ENCODE assay signal across 1 cellular context in genomic region chr20:45343445-45343866, GRCh38.
TF ChIP-seq lines count a peak whose summit lies in the region.

No MANE protein-coding gene starts in this region.

TF ChIP-seq in K562, 482 proteins besides CTCF, POLR2A, EP300 and RAD21 (continued from another document):
- TF ChIP-seq MLX (CRISPR knock-in tag; conservative IDR thresholded peaks at IDR 0.05): no peak
- no peak for TF ChIP-seq ATF2 (CRISPR knock-in tag; IDR thresholded peaks at IDR 0.05)
- TF ChIP-seq TFAP4 (CRISPR knock-in tag; IDR thresholded peaks at IDR 0.05; ENCODE audit: borderline replicate concordance): peak; percentile 70; the same call in 1 of the 2 replicates
- TF ChIP-seq STAG1 (CRISPR knock-in tag; IDR thresholded peaks at IDR 0.05; ENCODE audit: borderline replicate concordance): no peak
- no peak for TF ChIP-seq CREB3 (tag; conservative IDR thresholded peaks at IDR 0.05; ENCODE audit: low read depth)
- no peak for TF ChIP-seq PHF21A (IDR thresholded peaks at IDR 0.05; ENCODE audit: borderline replicate concordance, low read depth)
- TF ChIP-seq TEAD4 (IDR thresholded peaks at IDR 0.05; ENCODE audit: low read length): peak; percentile 48
- TF ChIP-seq TEAD4 (CRISPR knock-in tag; IDR thresholded peaks at IDR 0.05; ENCODE audit: borderline replicate concordance): no peak
- no peak for TF ChIP-seq TSHZ1 (CRISPR knock-in tag; IDR thresholded peaks at IDR 0.05)
- TF ChIP-seq SOX6 (IDR thresholded peaks at IDR 0.05): no peak
- peak; percentile 10; the same call in 1 of the 2 replicates for TF ChIP-seq CTBP1 (IDR thresholded peaks at IDR 0.05; ENCODE audit: borderline replicate concordance)
- TF ChIP-seq IRF1 (CRISPR knock-in tag; IDR thresholded peaks at IDR 0.05; ENCODE audit: borderline replicate concordance): no peak
- no peak for TF ChIP-seq ZNF507 (tag; conservative IDR thresholded peaks at IDR 0.05)
